ENCODE assay signal across 9 cellular contexts in the genomic region with DNA sequence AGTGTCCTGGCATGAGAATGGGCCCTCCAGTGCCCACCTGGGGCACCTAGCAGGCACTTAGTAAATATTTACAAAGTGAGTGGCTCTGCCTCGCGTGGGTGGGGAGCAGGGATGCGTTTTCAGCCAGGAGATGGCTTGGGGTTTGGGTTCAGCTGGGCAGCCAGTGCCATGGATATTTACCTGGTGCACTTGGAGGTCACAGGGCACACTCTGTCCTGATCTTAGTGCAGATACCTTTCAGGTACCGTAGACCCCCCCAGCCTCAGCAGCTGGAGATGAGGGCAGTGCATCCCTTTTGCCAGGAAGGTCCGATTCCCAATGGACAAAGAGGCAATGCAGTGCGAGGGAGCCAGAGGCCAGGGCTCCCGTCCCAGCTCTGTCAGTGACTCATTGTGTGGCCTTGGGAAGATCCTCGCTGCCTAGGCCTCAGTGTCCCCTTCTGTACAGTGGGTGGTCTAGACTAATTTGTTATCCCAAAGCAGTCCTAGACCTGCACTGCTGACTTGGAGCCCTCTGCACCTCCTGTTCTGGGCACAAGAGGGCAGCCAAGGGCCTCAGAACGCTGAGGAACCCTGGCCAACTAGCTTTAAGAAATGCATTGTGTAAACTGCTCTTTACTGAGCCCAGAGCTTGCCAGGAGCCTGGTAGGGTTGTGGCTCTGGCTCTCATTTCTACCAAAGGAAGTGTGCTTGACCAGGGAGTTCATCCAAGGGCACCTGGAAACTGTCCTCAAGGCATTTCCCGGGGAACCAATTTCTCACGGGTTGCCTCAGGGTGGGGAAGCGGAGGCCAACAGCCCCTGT. TPM values are rescaled to one million over a fixed set of nuclear protein-coding genes. Genes with fewer than 3 reads are reported as not detected.
DNase-seq lines count a peak whose midpoint lies in the region; ATAC-seq and TF ChIP-seq lines count a peak whose summit lies in the region.
"Had no signal": no experiment of that assay in that cellular context is flagged by ENCODE, and none has a peak within 500 bp of the region (broad histone marks: within the 10 kb centered on the region; RNA-seq: fewer than 3 reads in every experiment).

No MANE protein-coding gene starts in this region.

- TF ChIP-seq POLR2A in heart left ventricle (IDR thresholded peaks at IDR 0.05) = no peak

- H3K9ac ChIP-seq in Loucy (ENCODE audit: low read depth, low read length, poor library complexity, severe bottlenecking) = no peak overlapping the region

- in situ Hi-C loops in Caki2 (cut with HindIII; ENCODE audit: low pct_unique_long_range_greater_than_20kb, low sequenced_read_pairs) = no loop called here

- H3K4me1 Mint-ChIP-seq in activated naive CD8-positive, alpha-beta T cell treated with anti-CD3 and anti-CD28 coated beads, Interleukin-2, amount 50 U/mL, for 24 hours = peaks cover 5% of the 10 kb centered on the region

- TF ChIP-seq CTCF in Loucy (conservative IDR thresholded peaks at IDR 0.05; ENCODE audit: low read length) (peak; percentile 93), heart left ventricle (IDR thresholded peaks at IDR 0.05) (peak; percentile 83 to 98 (median 94))

- H3K9me3 Mint-ChIP-seq in activated naive CD8-positive, alpha-beta T cell treated with anti-CD3 and anti-CD28 coated beads, Interleukin-2, amount 50 U/mL, for 24 hours = no peaks in the 10 kb centered on the region

- no peaks in the 10 kb centered on the region for H3K36me3 Mint-ChIP-seq in activated naive CD8-positive, alpha-beta T cell treated with anti-CD3 and anti-CD28 coated beads, Interleukin-2, amount 50 U/mL, for 24 hours (ENCODE audit: low read depth)

- H3K4me3 Mint-ChIP-seq in activated naive CD8-positive, alpha-beta T cell treated with anti-CD3 and anti-CD28 coated beads, Interleukin-2, amount 50 U/mL, for 24 hours = no peak overlapping the region

- H3K79me2 ChIP-seq in Loucy (ENCODE audit: insufficient read depth, low read length) = no peaks in the 10 kb centered on the region

- H3K36me3 ChIP-seq in Loucy (ENCODE audit: insufficient read depth, low read length) (no peaks in the 10 kb centered on the region), heart left ventricle (peaks cover 0 to 12% (median 0%) of the 10 kb centered on the region in 9 donors), aorta (ENCODE audit: control insufficient read depth in 1 of 2, insufficient read depth in 2 of 2, low read length in 1 of 2) (no peaks in the 10 kb centered on the region)

- DNase-seq in Caki2 (ENCODE audit: low read depth) (peak; percentile 25), SW 1271 (lab: John Stamatoyannopoulos, UW) (peak; percentile 68 to 77), heart left ventricle (peak; percentile 70 to 80 (median 73)), pulmonary artery endothelial cell (ENCODE audit: low read depth, low spot score) (peak; percentile 27), aorta (peak; percentile 81 to 91)
- peak; percentile 78 for DNase-seq in activated naive CD8-positive, alpha-beta T cell treated with anti-CD3 and anti-CD28 coated beads, Interleukin-2, amount 50 U/mL, for 24 hours

- H3K9me2 ChIP-seq in Loucy (replicated peaks; ENCODE audit: low read depth, low read length) = no peaks in the 10 kb centered on the region

- H3K9me3 ChIP-seq in Loucy (ENCODE audit: insufficient read depth, low read depth, low read length) (no peaks in the 10 kb centered on the region), heart left ventricle (no peaks in the 10 kb centered on the region), aorta (ENCODE audit: control insufficient read depth, low read length) (no peaks in the 10 kb centered on the region)

- H3K4me1 ChIP-seq in Loucy (ENCODE audit: insufficient read depth, low read length, poor library complexity, severe bottlenecking) = peaks cover 4% of the 10 kb centered on the region
- peaks cover 0 to 14% (median 9%) of the 10 kb centered on the region in 12 donors for H3K4me1 ChIP-seq in heart left ventricle
- H3K4me1 ChIP-seq in aorta (ENCODE audit: control insufficient read depth in 1 of 2, insufficient read depth in 2 of 2, low read length in 2 of 2) = no peaks in the 10 kb centered on the region

- intact Hi-C loops in heart left ventricle (cut with DNase I) = loop anchor here (1.0 to 5.0 kb wide), 7 partner anchors 51 to 404 kb away; partner anchors contain the start of gene FBLN2 (in 1 of the 10)
- intact Hi-C loops in aorta (cut with DNase I) = loop anchor here (1.0 kb wide), 1 partner anchor 152 kb away; no protein-coding TSS in a partner anchor

- H3K27me3 Mint-ChIP-seq in activated naive CD8-positive, alpha-beta T cell treated with anti-CD3 and anti-CD28 coated beads, Interleukin-2, amount 50 U/mL, for 24 hours = no peaks in the 10 kb centered on the region

- H3K4me2 ChIP-seq in Loucy (ENCODE audit: low read depth, low read length, poor library complexity, severe bottlenecking) = no peak overlapping the region

- H3K27me3 ChIP-seq in Loucy (ENCODE audit: insufficient read depth, low read length, poor library complexity, severe bottlenecking) (no peaks in the 10 kb centered on the region), heart left ventricle (no peaks in the 10 kb centered on the region), aorta (ENCODE audit: control insufficient read depth in 1 of 2, insufficient read depth in 2 of 2, low read length in 1 of 2) (no peaks in the 10 kb centered on the region)

- peak overlapping the region in 1 of 12 donors; percentile 3 for H3K27ac ChIP-seq in heart left ventricle
- H3K27ac ChIP-seq in aorta (ENCODE audit: low read depth in 1 of 2, low read length in 2 of 2) = no peak overlapping the region

- 45 to 51% (median 49%) methylated on average over 8 to 12 of the region's 12 CpGs for WGBS in heart left ventricle, 4 donors
- WGBS in aorta, 2 donors = 42 to 43% methylated on average over 12 of the region's 12 CpGs

- H3F3A ChIP-seq in Loucy (ENCODE audit: low read depth) = no peaks in the 10 kb centered on the region

- ATAC-seq in GM21526 (IDR thresholded peaks at IDR 0.05; ENCODE audit: low FRiP score, unreplicated experiment) (peak; percentile 66), heart left ventricle (peak; percentile 72 to 95 (median 90)), aorta (ENCODE audit: low FRiP score) (peak; percentile 91)
- peak; percentile 85 for ATAC-seq in activated naive CD8-positive, alpha-beta T cell treated with anti-CD3 and anti-CD28 coated beads, Interleukin-2, amount 50 U/mL, for 24 hours

- no peak overlapping the region for H2AFZ ChIP-seq in Loucy (ENCODE audit: low read length)

- no peaks in the 10 kb centered on the region for H4K20me1 ChIP-seq in Loucy (ENCODE audit: insufficient read depth, low read length, poor library complexity, severe bottlenecking)

- no peak overlapping the region for H3K27ac Mint-ChIP-seq in activated naive CD8-positive, alpha-beta T cell treated with anti-CD3 and anti-CD28 coated beads, Interleukin-2, amount 50 U/mL, for 24 hours

- no peak overlapping the region for H3K4me3 ChIP-seq in Loucy (ENCODE audit: low read length, poor library complexity, severe bottlenecking)
- H3K4me3 ChIP-seq in heart left ventricle = no peak overlapping the region
- H3K4me3 ChIP-seq in aorta (ENCODE audit: low read length in 2 of 2) = no peak overlapping the region

RNA-seq across cellular contexts. Expression of gene HDAC11, which starts 16.0 kb away (rescaled TPM):
- 13.3 and 19.3 TPM in 2 replicates for total RNA-seq in Caki2 (2014; rRNA removed; shearing (Covaris generic); ENCODE audit: low replicate concordance)
- total RNA-seq in heart left ventricle (10 to 100 TPM; 20.8 to 49.4 (median 30.7) TPM), pulmonary artery endothelial cell (9.3 and 11.1 TPM in 2 replicates), aorta (10 to 100 TPM; 16.8 to 19.9 TPM)
- polyA plus RNA-seq in heart left ventricle (10 to 100 TPM; 27.2 to 33.7 TPM), aorta (10 to 100 TPM; 18.9 to 22.2 TPM)

RNA-seq across cellular contexts. Expression of gene FBLN2, which starts 52.8 kb away (rescaled TPM):
- 0.10 TPM in 1 of 2 replicates, not detected in the other for total RNA-seq in Caki2 (2014; rRNA removed; shearing (Covaris generic); ENCODE audit: low replicate concordance)
- total RNA-seq in heart left ventricle = 100 to 1,000 TPM in 2 of 9 donors, 10 to 100 TPM in 7; 31.3 to 118 (median 47.8) TPM
- polyA plus RNA-seq in heart left ventricle = 10 to 100 TPM; 16.5 to 42.7 TPM
- 0.67 and 2.2 TPM in 2 replicates for total RNA-seq in pulmonary artery endothelial cell
- total RNA-seq in aorta = 100 to 1,000 TPM; 117 to 494 TPM
- 10 to 100 TPM; 16.7 to 19.9 TPM for polyA plus RNA-seq in aorta
- total RNA-seq: T-helper 1 cell treated with Interleukin-12 subunit alpha and Interleukin-12 subunit beta and Interleukin-4 antibody, amounts not matched to agents 30 ng/mL and 1 ng/mL, for 36 hours had no signal

Comparison
In these comparisons a context has a peak if more than half of its experiments do, and no peak if none do; other contexts are left out.
1. DNase-seq: peak in every context shown above with its lines; median percentile 86 in aorta; 78 in activated naive CD8-positive, alpha-beta T cell treated with anti-CD3 and anti-CD28 coated beads, Interleukin-2, amount 50 U/mL, for 24 hours; 73 in heart left ventricle; 72 in SW 1271; 27 in pulmonary artery endothelial cell; 25 in Caki2.